20 cellular contexts compared by ENCODE assay signal in the genomic region with DNA sequence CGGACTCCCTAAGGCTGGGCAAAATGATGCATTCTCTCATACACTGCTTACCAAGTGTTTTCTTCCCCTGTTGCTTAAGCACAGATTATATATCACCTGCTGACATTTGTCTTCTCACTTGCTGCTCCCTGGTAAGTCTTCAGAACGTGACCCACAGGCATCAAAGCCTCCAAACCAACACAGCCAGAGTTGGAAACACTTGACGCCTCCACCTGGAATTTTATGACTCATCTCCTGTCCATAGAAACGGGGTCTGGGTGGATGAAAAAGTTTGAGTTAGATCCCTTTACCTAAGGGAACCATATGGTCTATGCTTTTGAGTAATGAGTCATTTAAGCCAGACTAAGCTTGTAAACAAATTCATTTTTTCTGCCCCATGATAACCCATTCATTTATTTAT.
DNase-seq lines count a peak whose midpoint lies in the region; TF ChIP-seq lines count a peak whose summit lies in the region.
"Had no signal": no experiment of that assay in that cellular context is flagged by ENCODE, and none has a peak within 500 bp of the region (broad histone marks: within the 10 kb centered on the region; RNA-seq: fewer than 3 reads in every experiment).

No MANE protein-coding gene starts in this region.

- in situ Hi-C loops in brain microvascular endothelial cell (cut with HindIII; ENCODE audit: low pct_ligation_motif_present, low sequenced_read_pairs): no loop called here

- H3K4me3 ChIP-seq in AG10803 (ENCODE audit: low read length) (no peak overlapping the region), tibial nerve (no peak overlapping the region), brain microvascular endothelial cell (ENCODE audit: low read depth, low read length) (no peak overlapping the region)
- H3K4me3 ChIP-seq: body of pancreas, gastroesophageal sphincter, left lung, uterus had no signal

- TF ChIP-seq CTCF in AG10803 (conservative IDR thresholded peaks at IDR 0.05; ENCODE audit: low read length) (no peak), tibial nerve (IDR thresholded peaks at IDR 0.05) (no peak), brain microvascular endothelial cell (IDR thresholded peaks at IDR 0.05; ENCODE audit: low read depth, low read length, missing control alignments) (no peak)

- H3K27ac ChIP-seq in tibial nerve (no peak overlapping the region), brain microvascular endothelial cell (no peak overlapping the region)
- H3K27ac ChIP-seq: body of pancreas, gastroesophageal sphincter, left lung, neutrophil, uterus had no signal

- TF ChIP-seq POLR2A in tibial nerve (IDR thresholded peaks at IDR 0.05): no peak

- H3K9me3 ChIP-seq in tibial nerve: peaks cover 0 to 8% (median 0%) of the 10 kb centered on the region in 4 donors
- H3K9me3 ChIP-seq: neutrophil, uterus had no signal

- no peaks in the 10 kb centered on the region for H3K36me3 ChIP-seq in tibial nerve
- H3K36me3 ChIP-seq in brain microvascular endothelial cell (replicated peaks): no peaks in the 10 kb centered on the region
- H3K36me3 ChIP-seq: gastroesophageal sphincter, left lung, neutrophil, uterus had no signal

- peak; percentile 3 for DNase-seq in AG10803 (ENCODE audit: low read depth)
- DNase-seq in HPDE6-E6E7 (ENCODE audit: extremely low spot score): peak; percentile 6
- peak; percentile 85 for DNase-seq in SW480 (ENCODE audit: low spot score)
- peak; percentile 41 for DNase-seq in kidney tubule cell (ENCODE audit: low spot score)
- no peak for DNase-seq in NCI-H1105 (lab: John Stamatoyannopoulos, UW)
- DNase-seq in DMS153 treated with DMSO at 0.1 percent for 48 hours (lab: John Stamatoyannopoulos, UW; ENCODE audit: unreplicated experiment): no peak
- DNase-seq in tibial nerve (ENCODE audit: low spot score in 2 of 2): no peak
- DNase-seq in brain microvascular endothelial cell: no peak
- DNase-seq: activated naive CD8-positive, alpha-beta T cell treated with anti-CD3 and anti-CD28 coated beads, Interleukin-2, amount 10 ng/mL, durations not matched to agents 7 days and 5 days; body of pancreas; CD8-positive, alpha-beta T cell; KG1; left lung; NCI-H1105 treated with DMSO at 0.1 percent for 48 hours; NCI-H2081 treated with DMSO at 0.1 percent for 48 hours; stimulated activated CD8-positive, alpha-beta memory T cell treated with anti-CD3 and anti-CD28 coated beads, Interleukin-4, amount 100 ng/mL, for 48 hours; T1000; uterus had no signal

- no peaks in the 10 kb centered on the region for H3K4me1 ChIP-seq in tibial nerve
- H3K4me1 ChIP-seq: body of pancreas, gastroesophageal sphincter, left lung, uterus had no signal

- TF ChIP-seq EP300 in tibial nerve (IDR thresholded peaks at IDR 0.05): no peak

- 56 to 63% methylated on average over 4 of the region's 4 CpGs for WGBS in tibial nerve, 2 donors

- no peaks in the 10 kb centered on the region for H3K27me3 ChIP-seq in tibial nerve
- H3K27me3 ChIP-seq in brain microvascular endothelial cell (replicated peaks): no peaks in the 10 kb centered on the region
- H3K27me3 ChIP-seq: body of pancreas, gastroesophageal sphincter, left lung, neutrophil, uterus had no signal

Comparison
In these comparisons a context has a peak if more than half of its experiments do, and no peak if none do; other contexts are left out.
1. DNase-seq: peak in AG10803 (single experiment), HPDE6-E6E7 (single experiment), SW480 (single experiment) and kidney tubule cell (single experiment); none in NCI-H1105 (single experiment), DMS153 treated with DMSO at 0.1 percent for 48 hours (single experiment), tibial nerve (0 of 2) and brain microvascular endothelial cell (single experiment).